Comparison of ENCODE assay signal across 10 cellular contexts in the genomic region with DNA sequence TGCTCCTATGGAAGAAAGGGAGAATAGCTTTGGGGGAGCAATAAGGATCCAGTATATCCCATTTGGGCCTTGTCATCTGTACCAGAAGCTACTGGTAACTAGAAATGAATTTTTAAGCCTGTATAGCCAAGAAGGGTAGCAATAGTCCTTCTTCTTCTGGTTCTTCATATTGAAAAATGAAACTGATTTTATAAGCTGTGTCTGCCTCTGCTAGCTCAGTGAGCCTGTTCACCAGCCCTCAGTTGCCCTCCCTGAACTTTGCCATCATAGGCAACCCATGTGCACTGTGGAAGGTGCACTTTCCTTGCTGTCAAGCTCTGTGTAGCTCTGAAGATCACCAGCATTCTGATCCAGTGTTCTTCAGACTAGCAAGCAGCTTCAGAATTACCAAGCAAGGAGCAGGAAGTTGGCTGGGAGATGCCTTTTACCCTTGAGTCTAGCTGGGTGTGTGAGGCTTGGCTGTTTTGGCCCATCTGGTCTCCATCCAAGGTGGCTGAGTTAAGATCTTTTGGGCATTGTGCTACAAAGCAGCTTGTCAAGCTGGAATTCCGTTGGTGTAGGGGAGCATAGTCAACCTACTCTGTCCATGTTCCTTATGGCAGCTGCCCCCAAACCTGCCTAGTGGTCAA. TPM values are rescaled to one million over a fixed set of nuclear protein-coding genes. Genes with fewer than 3 reads are reported as not detected.
DNase-seq lines count a peak whose midpoint lies in the region; ATAC-seq and TF ChIP-seq lines count a peak whose summit lies in the region.
"Had no signal": no experiment of that assay in that cellular context is flagged by ENCODE, and none has a peak within 500 bp of the region (broad histone marks: within the 10 kb centered on the region; RNA-seq: fewer than 3 reads in every experiment).

No MANE protein-coding gene starts in this region.

- intact Hi-C loops in spleen (cut with DNase I; ENCODE audit: low total_unique reads), result no loop called here

- TF ChIP-seq POLR2A in spleen (IDR thresholded peaks at IDR 0.05), result no peak

- H3K4me1 Mint-ChIP-seq in T-helper 17 cell (peaks cover 72% of the 10 kb centered on the region), naive B cell (peaks cover 60 to 91% (median 84%) of the 10 kb centered on the region in 3 donors)

- no peaks in the 10 kb centered on the region for H3K9me3 ChIP-seq in DND-41 (ENCODE audit: insufficient read depth, low read length, severe bottlenecking)
- H3K9me3 ChIP-seq in T-helper 17 cell (ENCODE audit: control insufficient read depth, low read length, poor library complexity, severe bottlenecking), result no peaks in the 10 kb centered on the region
- H3K9me3 ChIP-seq in spleen, result no peaks in the 10 kb centered on the region
- H3K9me3 ChIP-seq: right lobe of liver, SK-N-SH had no signal

- 60 to 94% (median 85%) methylated on average over 1 of the region's 1 CpG for WGBS in spleen, 5 donors

- ATAC-seq in DND-41 (ENCODE audit: insufficient read depth, low read depth) (peak; percentile 45), GM19351 (IDR thresholded peaks at IDR 0.05; ENCODE audit: unreplicated experiment) (peak; percentile 42), T-helper 17 cell (peak; percentile 63), naive B cell (ENCODE audit: low read depth in 2 of 2) (no peak), HG03108 (IDR thresholded peaks at IDR 0.05; ENCODE audit: unreplicated experiment) (no peak)

- no peak overlapping the region for H2AFZ ChIP-seq in DND-41 (ENCODE audit: low read depth, low read length)

- H3K4me2 ChIP-seq in DND-41 (ENCODE audit: insufficient read depth, low read length), result no peak overlapping the region
- H3K4me2 ChIP-seq: SK-N-SH had no signal

- H3K4me3 Mint-ChIP-seq in T-helper 17 cell, result peak overlapping the region; percentile 77
- peak overlapping the region in 4 of 8 donors; percentile 11 to 68 (median 32) for H3K4me3 Mint-ChIP-seq in naive B cell

- H3K4me3 ChIP-seq in DND-41 (ENCODE audit: low read depth in 1 of 2, low read length in 2 of 2) (no peak overlapping the region), spleen (no peak overlapping the region)
- H3K4me3 ChIP-seq: right lobe of liver had no signal

- no peak for TF ChIP-seq CTCF in DND-41 (IDR thresholded peaks at IDR 0.05; ENCODE audit: borderline replicate concordance, extremely low read depth, low read length, poor library complexity, severe bottlenecking)
- TF ChIP-seq CTCF in spleen (IDR thresholded peaks at IDR 0.05 in 8 of 11, conservative IDR thresholded peaks at IDR 0.05 in 3 of 11), result no peak

- H3K9me3 Mint-ChIP-seq in naive B cell, result no peaks in the 10 kb centered on the region

- no peak for DNase-seq in DND-41
- no peak for DNase-seq in T-helper 17 cell
- no peak for DNase-seq in naive B cell
- DNase-seq in NCI-H1930 (lab: John Stamatoyannopoulos, UW), result no peak
- DNase-seq in spleen, result no peak
- DNase-seq: NCI-H2081 treated with DMSO at 0.1 percent for 48 hours, right lobe of liver, SK-N-SH had no signal

- H3K27ac ChIP-seq in DND-41 (ENCODE audit: low read length) (peak overlapping the region; percentile 5; the same call in 1 of the 2 replicates), spleen (peak overlapping the region in 3 of 8 donors; percentile 16 to 28 (median 28))
- H3K27ac ChIP-seq: right lobe of liver had no signal

- H3K27me3 ChIP-seq in DND-41 (ENCODE audit: insufficient read depth, low read length, poor library complexity) (no peaks in the 10 kb centered on the region), spleen (replicated peaks in 1 of 7) (no peaks in the 10 kb centered on the region)
- H3K27me3 ChIP-seq: right lobe of liver had no signal

- H3K27ac Mint-ChIP-seq in T-helper 17 cell (peak overlapping the region; percentile 89), naive B cell (peak overlapping the region in 5 of 6 donors; percentile 59 to 90 (median 73))

- H3K27me3 Mint-ChIP-seq in T-helper 17 cell (no peaks in the 10 kb centered on the region), naive B cell (no peaks in the 10 kb centered on the region)

- H3K36me3 ChIP-seq in DND-41 (ENCODE audit: insufficient read depth, low read length) (no peaks in the 10 kb centered on the region), spleen (no peaks in the 10 kb centered on the region)
- H3K36me3 ChIP-seq: right lobe of liver had no signal

- 0 out of 2 replicates have a peak, but pooled peaks cover 3% of the 10 kb centered on the region for H3K4me1 ChIP-seq in DND-41 (ENCODE audit: insufficient read depth, low read length)
- peaks cover 11 to 98% (median 55%) of the 10 kb centered on the region in 6 donors for H3K4me1 ChIP-seq in spleen
- H3K4me1 ChIP-seq: right lobe of liver had no signal

- peaks cover 45% of the 10 kb centered on the region; the same call in 1 of the 2 replicates for H4K20me1 ChIP-seq in DND-41 (ENCODE audit: insufficient read depth, low read length)

- H3K36me3 Mint-ChIP-seq in T-helper 17 cell (ENCODE audit: low read depth) (no peaks in the 10 kb centered on the region), naive B cell (no peaks in the 10 kb centered on the region)

- H3K9ac ChIP-seq in DND-41 (ENCODE audit: low read depth, low read length), result no peak overlapping the region
- H3K9ac ChIP-seq: SK-N-SH had no signal

- peaks cover 82% of the 10 kb centered on the region for H3K79me2 ChIP-seq in DND-41 (ENCODE audit: insufficient read depth, low read length)

RNA-seq across cellular contexts. Expression of gene MGAT5, which starts 55.8 kb away (rescaled TPM):
- 100 to 1,000 TPM; 120 to 127 TPM for total RNA-seq in T-helper 17 cell
- polyA plus RNA-seq in naive B cell (ENCODE audit: low read depth in 6 of 6), result 10 to 100 TPM in 5 of 6 donors, 1 to 10 TPM in 1; 9.7 to 41.3 (median 29.6) TPM
- total RNA-seq in spleen, result 100 to 1,000 TPM in 4 of 7 donors, 10 to 100 TPM in 3; 81.0 to 110 (median 101) TPM
- 10 to 100 TPM; 11.2 to 17.5 (median 14.4) TPM for polyA plus RNA-seq in spleen

Comparison
In these comparisons a context has a peak if more than half of its experiments do, and no peak if none do; other contexts are left out.
1. ATAC-seq: peak in DND-41 (single experiment), GM19351 (single experiment) and T-helper 17 cell (single experiment); none in naive B cell (0 of 2) and HG03108 (single experiment).